6 cellular contexts compared by ENCODE assay signal in the genomic region with DNA sequence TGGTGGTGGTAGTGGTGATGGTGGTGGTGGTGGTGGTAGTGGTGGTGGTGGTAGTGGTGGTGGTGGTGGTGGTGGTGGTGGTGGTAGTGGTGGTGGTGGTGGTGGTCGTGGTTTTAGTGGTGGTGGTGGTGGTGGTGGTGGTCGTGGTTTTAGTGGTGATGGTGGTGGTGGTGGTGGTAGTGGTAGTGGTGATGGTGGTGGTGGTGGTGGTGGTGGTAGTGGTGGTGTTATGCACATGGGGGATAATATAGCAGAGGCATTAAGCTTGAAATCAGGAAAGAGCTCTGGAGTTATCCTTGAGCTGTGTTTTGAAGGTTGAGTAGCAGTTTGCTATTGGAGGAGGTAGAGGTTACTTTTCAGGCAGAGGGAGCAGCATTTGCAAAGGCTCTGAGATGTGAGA.
A peak's percentile ranks its signal among the peaks of the same experiment; 100 is the strongest.
DNase-seq lines count a peak whose midpoint lies in the region; ATAC-seq, FAIRE-seq and TF ChIP-seq lines count a peak whose summit lies in the region.
"Not testable (repeated sequence)": the region's sequence is repeated elsewhere in the genome, so short reads cannot be mapped to it uniquely, and the experiment has no call there.

No MANE protein-coding gene starts in this region.

- POLR2A ChIA-PET in H1 (lab: Charles Lee; ENCODE audit: partially characterized antibody); HepG2 (lab: Yijun Ruan, JAX): not testable (repeated sequence)

- not testable (repeated sequence) for H3K14ac ChIP-seq in H1 (ENCODE audit: insufficient read length)

- H3K36me3 Mint-ChIP-seq in activated CD4-positive, alpha-beta T cell treated with anti-CD3 and anti-CD28 coated beads, Interleukin-2, amount 10 ng/mL, durations not matched to agents 24 days and 14 days (ENCODE audit: low read depth): not testable (repeated sequence)

- DNase-seq in AG20443 (ENCODE audit: low spot score): peak; percentile 7
- peak; percentile 50 for DNase-seq in activated CD4-positive, alpha-beta T cell treated with anti-CD3 and anti-CD28 coated beads, Interleukin-2, amount 10 ng/mL, durations not matched to agents 24 days and 14 days
- DNase-seq in H1 (ENCODE audit: low read depth in 1 of 2, low spot score in 2 of 2); HepG2 (ENCODE audit: low spot score); stimulated activated naive CD8-positive, alpha-beta T cell treated with anti-CD3 and anti-CD28 coated beads, Interleukin-15, amount 100 ng/mL, for 72 hours: not testable (repeated sequence)

- H3K4me1 Mint-ChIP-seq in activated CD4-positive, alpha-beta T cell treated with anti-CD3 and anti-CD28 coated beads, Interleukin-2, amount 10 ng/mL, durations not matched to agents 24 days and 14 days; stimulated activated naive CD8-positive, alpha-beta T cell treated with anti-CD3 and anti-CD28 coated beads, Interleukin-15, amount 100 ng/mL, for 72 hours: not testable (repeated sequence)

- not testable (repeated sequence) for H4K8ac ChIP-seq in H1 (ENCODE audit: extremely low read depth, insufficient read depth, low read length)

- not testable (repeated sequence) for TF ChIP-seq POLR2A in H1 (IDR thresholded peaks at IDR 0.05; ENCODE audit: control extremely low read depth in 1 of 2, low read depth in 2 of 2, low read length in 2 of 2); HepG2 (IDR thresholded peaks at IDR 0.05; ENCODE audit: insufficient read depth in 1 of 2, low read depth in 2 of 2, low read length in 2 of 2)

- not testable (repeated sequence) for FAIRE-seq in H1 (lab: Jason Lieb, UNC); HepG2 (lab: Jason Lieb, UNC)

- H3K56ac ChIP-seq in H1 (replicated peaks; ENCODE audit: insufficient read length, low read depth, low read length): peak overlapping the region; percentile 28

- H3K4me3 ChIP-seq in HUES48 (ENCODE audit: low read depth, low read length): 0 out of 2 replicates have a peak overlapping the region, but pooled peaks have one; percentile 17
- H3K4me3 ChIP-seq in H1 (ENCODE audit: extremely low read depth in 1 of 4, insufficient read depth in 2 of 4, low read depth in 3 of 4, low read length in 4 of 4); HepG2 (replicated peaks in 1 of 3; ENCODE audit: insufficient read depth in 1 of 3, low read depth in 2 of 3, low read length in 3 of 3): not testable (repeated sequence)

- peaks cover 92% of the 10 kb centered on the region for H3K9me3 ChIP-seq in HUES48 (ENCODE audit: control insufficient read depth, insufficient read depth, low read length)
- peaks cover 79 to 84% of the 10 kb centered on the region in 2 experiments for H3K9me3 ChIP-seq in H1 (ENCODE audit: insufficient read depth in 2 of 2, low read depth in 1 of 2, low read length in 1 of 2)
- H3K9me3 ChIP-seq in HepG2 (ENCODE audit: low read length): peaks cover 97% of the 10 kb centered on the region

- H2BK120ac ChIP-seq in H1 (replicated peaks; ENCODE audit: low read depth, low read length): not testable (repeated sequence)

- H4K5ac ChIP-seq in H1 (ENCODE audit: insufficient read length, low read depth, low read length): not testable (repeated sequence)

- not testable (repeated sequence) for H3K27me3 Mint-ChIP-seq in activated CD4-positive, alpha-beta T cell treated with anti-CD3 and anti-CD28 coated beads, Interleukin-2, amount 10 ng/mL, durations not matched to agents 24 days and 14 days; stimulated activated naive CD8-positive, alpha-beta T cell treated with anti-CD3 and anti-CD28 coated beads, Interleukin-15, amount 100 ng/mL, for 72 hours

- not testable (repeated sequence) for H3K36me3 ChIP-seq in HUES48 (ENCODE audit: control insufficient read depth, insufficient read depth, low read length); H1 (ENCODE audit: control insufficient read depth in 2 of 4, insufficient read depth in 4 of 4, low read length in 3 of 4); HepG2 (replicated peaks in 1 of 2; ENCODE audit: control insufficient read depth in 1 of 2, insufficient read depth in 2 of 2, low read length in 2 of 2)

- not testable (repeated sequence) for H3K79me2 ChIP-seq in H1 (ENCODE audit: control insufficient read depth in 1 of 2, insufficient read depth in 2 of 2, low read length in 2 of 2); HepG2 (ENCODE audit: insufficient read depth, low read length)

- not testable (repeated sequence) for H2BK12ac ChIP-seq in H1 (ENCODE audit: low read depth, low read length)

- H2AK5ac ChIP-seq in H1 (ENCODE audit: low read depth, low read length): not testable (repeated sequence)

- not testable (repeated sequence) for H3K27me3 ChIP-seq in HUES48 (ENCODE audit: control insufficient read depth, insufficient read depth, low read length); H1 (replicated peaks in 1 of 4; ENCODE audit: control insufficient read depth in 3 of 4, extremely low read depth in 1 of 4, insufficient read depth in 3 of 4, low read length in 3 of 4); HepG2 (ENCODE audit: control insufficient read depth in 1 of 2, insufficient read depth in 2 of 2, low read length in 2 of 2)

- not testable (repeated sequence) for H3K23me2 ChIP-seq in H1 (ENCODE audit: low read depth, low read length)

- not testable (repeated sequence) for H4K91ac ChIP-seq in H1 (replicated peaks; ENCODE audit: insufficient read length, low read length)

- not testable (repeated sequence) for H2BK20ac ChIP-seq in H1 (ENCODE audit: low read length)

- BruUV-seq in HepG2 (replicated peaks; lab: Mats Ljungman, UMichigan): not testable (repeated sequence)

- in situ Hi-C loops in HepG2 (cut with HindIII; ENCODE audit: extremely low pct_ligation_motif_present, low pct_unique_long_range_greater_than_20kb): not testable (repeated sequence)

- H3K4me2 ChIP-seq in H1 (ENCODE audit: insufficient read depth in 1 of 2, low read depth in 2 of 2, low read length in 2 of 2); HepG2 (ENCODE audit: low read depth, low read length): not testable (repeated sequence)

- CTCF ChIA-PET in H1 (lab: Charles Lee; ENCODE audit: partially characterized antibody); HepG2 (lab: Yijun Ruan, JAX; ENCODE audit: low intra/inter-chr PET ratio, low total read pairs): not testable (repeated sequence)

- WGBS in H1 (ENCODE audit: extremely low coverage in 1 of 2, insufficient coverage in 1 of 2, insufficient read length in 1 of 2, insufficient replicate concordance in 2 of 2, low coverage in 1 of 2, low lambda C conversion rate in 2 of 2, missing lambda C conversion rate in 1 of 2), 2 experiments: no CpG with 5 or more reads among the region's 2 CpGs
- 6% methylated on average over 2 of the region's 2 CpGs for WGBS in HepG2 (ENCODE audit: low lambda C conversion rate)

- H3K9me3 Mint-ChIP-seq in activated CD4-positive, alpha-beta T cell treated with anti-CD3 and anti-CD28 coated beads, Interleukin-2, amount 10 ng/mL, durations not matched to agents 24 days and 14 days; stimulated activated naive CD8-positive, alpha-beta T cell treated with anti-CD3 and anti-CD28 coated beads, Interleukin-15, amount 100 ng/mL, for 72 hours: not testable (repeated sequence)

- not testable (repeated sequence) for H2BK15ac ChIP-seq in H1 (ENCODE audit: low read length)

- TF ChIP-seq CTCF in H1 (IDR thresholded peaks at IDR 0.05; ENCODE audit: control extremely low read depth in 1 of 3, insufficient read depth in 1 of 3, low read depth in 1 of 3, low read length in 3 of 3); HepG2 (CRISPR knock-in tag; IDR thresholded peaks at IDR 0.05): not testable (repeated sequence)

- H3K4me1 ChIP-seq in HUES48 (ENCODE audit: control insufficient read depth, insufficient read depth, low read length); H1 (replicated peaks in 1 of 4; ENCODE audit: control insufficient read depth in 3 of 4, insufficient read depth in 4 of 4, low read length in 3 of 4); HepG2 (ENCODE audit: insufficient read depth, low read length): not testable (repeated sequence)

- intact Hi-C loops in activated CD4-positive, alpha-beta T cell treated with anti-CD3 and anti-CD28 coated beads, Interleukin-2, amount 10 ng/mL, durations not matched to agents 24 days and 14 days (cut with micrococcal nuclease); HepG2 (cut with micrococcal nuclease; ENCODE audit: unreplicated experiment): not testable (repeated sequence)

- ATAC-seq in HepG2: not testable (repeated sequence)
- ATAC-seq in stimulated activated naive CD8-positive, alpha-beta T cell treated with anti-CD3 and anti-CD28 coated beads, Interleukin-15, amount 100 ng/mL, for 72 hours: peak; percentile 14

- H2AFZ ChIP-seq in H1 (ENCODE audit: low read length); HepG2 (ENCODE audit: low read length): not testable (repeated sequence)

- not testable (repeated sequence) for H4K20me1 ChIP-seq in H1 (replicated peaks in 1 of 2; ENCODE audit: control insufficient read depth in 1 of 2, insufficient read depth in 2 of 2, low read length in 2 of 2); HepG2 (ENCODE audit: insufficient read depth, low read length)

- H3K9ac ChIP-seq in HUES48 (ENCODE audit: low read depth, low read length); H1 (replicated peaks in 1 of 4; ENCODE audit: extremely low read depth in 1 of 4, low read depth in 3 of 4, low read length in 3 of 4); HepG2 (ENCODE audit: insufficient read depth, low read depth, low read length): not testable (repeated sequence)

- H2BK5ac ChIP-seq in H1 (ENCODE audit: low read depth, low read length): not testable (repeated sequence)

- H3K4ac ChIP-seq in H1 (replicated peaks; ENCODE audit: insufficient read length, low read depth, low read length): not testable (repeated sequence)

- H3K27ac Mint-ChIP-seq in activated CD4-positive, alpha-beta T cell treated with anti-CD3 and anti-CD28 coated beads, Interleukin-2, amount 10 ng/mL, durations not matched to agents 24 days and 14 days; stimulated activated naive CD8-positive, alpha-beta T cell treated with anti-CD3 and anti-CD28 coated beads, Interleukin-15, amount 100 ng/mL, for 72 hours: not testable (repeated sequence)

- H3K18ac ChIP-seq in H1 (ENCODE audit: extremely low read depth, low read length): not testable (repeated sequence)

- H3K4me3 Mint-ChIP-seq in activated CD4-positive, alpha-beta T cell treated with anti-CD3 and anti-CD28 coated beads, Interleukin-2, amount 10 ng/mL, durations not matched to agents 24 days and 14 days; stimulated activated naive CD8-positive, alpha-beta T cell treated with anti-CD3 and anti-CD28 coated beads, Interleukin-15, amount 100 ng/mL, for 72 hours: not testable (repeated sequence)

- TF ChIP-seq RAD21 in H1 (IDR thresholded peaks at IDR 0.05 in 1 of 2, conservative IDR thresholded peaks at IDR 0.05 in 1 of 2; ENCODE audit: low read depth in 2 of 2, low read length in 2 of 2); HepG2 (CRISPR knock-in tag; IDR thresholded peaks at IDR 0.05): not testable (repeated sequence)

- H3K27ac ChIP-seq in HUES48 (ENCODE audit: low read depth, low read length); H1 (ENCODE audit: low read depth, low read length); HepG2 (ENCODE audit: extremely low read length, insufficient read depth, low read length): not testable (repeated sequence)

- TF ChIP-seq EP300 in H1 (IDR thresholded peaks at IDR 0.05; ENCODE audit: borderline replicate concordance in 1 of 2, low read depth in 2 of 2, low read length in 2 of 2); HepG2 (IDR thresholded peaks at IDR 0.05; ENCODE audit: low read depth in 2 of 2, low read length in 2 of 2); HepG2 (CRISPR knock-in tag; IDR thresholded peaks at IDR 0.05; ENCODE audit: borderline replicate concordance): not testable (repeated sequence)

- H3K79me1 ChIP-seq in H1 (ENCODE audit: low read depth, low read length): not testable (repeated sequence)

- not testable (repeated sequence) for H3K23ac ChIP-seq in H1 (ENCODE audit: insufficient read length)
